Comparison of ENCODE assay signal across 18 cellular contexts in genomic region chr3:100221159-100221558, GRCh38.
"Had no signal": no experiment of that assay in that cellular context is flagged by ENCODE, and none has a peak within 500 bp of the region (broad histone marks: within the 10 kb centered on the region; RNA-seq: fewer than 3 reads in every experiment).

No MANE protein-coding gene starts in this region.

- H3K4me1 Mint-ChIP-seq: memory B cell; nephron; neural progenitor cell; stimulated activated naive CD8-positive, alpha-beta T cell treated with anti-CD3 and anti-CD28 coated beads, Interleukin-15, amount 100 ng/mL, for 72 hours had no signal

- H3K27ac Mint-ChIP-seq: memory B cell; nephron; neural progenitor cell; progenitor cell of endocrine pancreas; stimulated activated naive CD8-positive, alpha-beta T cell treated with anti-CD3 and anti-CD28 coated beads, Interleukin-15, amount 100 ng/mL, for 72 hours had no signal

- DNase-seq: dorsolateral prefrontal cortex; effector CD4-positive, alpha-beta T cell; hypothalamus; right lobe of liver; stimulated activated CD4-positive, alpha-beta T cell treated with anti-CD3 and anti-CD28 coated beads, Interleukin-12 subunit alpha, Interleukin-12 subunit beta, amount 100 ng/mL, for 4 hours; stimulated activated CD4-positive, alpha-beta T cell treated with anti-CD3 and anti-CD28 coated beads, Interleukin-1b, Interleukin-23, amount 100 ng/mL, for 48 hours; stimulated activated CD4-positive, alpha-beta T cell treated with anti-CD3 and anti-CD28 coated beads, Interleukin-4, amount 100 ng/mL, for 1 hour; stimulated activated CD8-positive, alpha-beta memory T cell treated with anti-CD3 and anti-CD28 coated beads, Interleukin-4, amount 100 ng/mL, for 48 hours; stimulated activated naive CD4-positive, alpha-beta T cell; stimulated activated naive CD8-positive, alpha-beta T cell treated with anti-CD3 and anti-CD28 coated beads, Interleukin-15, amount 100 ng/mL, for 72 hours; transverse colon; upper lobe of right lung; uterus had no signal

- ATAC-seq: left lobe of liver; right lobe of liver; stimulated activated naive CD8-positive, alpha-beta T cell treated with anti-CD3 and anti-CD28 coated beads, Interleukin-15, amount 100 ng/mL, for 72 hours; upper lobe of right lung had no signal

- H3K27me3 Mint-ChIP-seq: progenitor cell of endocrine pancreas had no signal

- H3K36me3 Mint-ChIP-seq: neural progenitor cell had no signal

- H3K4me3 Mint-ChIP-seq: memory B cell; nephron; neural progenitor cell; stimulated activated naive CD8-positive, alpha-beta T cell treated with anti-CD3 and anti-CD28 coated beads, Interleukin-15, amount 100 ng/mL, for 72 hours had no signal
